In the genomic region with DNA sequence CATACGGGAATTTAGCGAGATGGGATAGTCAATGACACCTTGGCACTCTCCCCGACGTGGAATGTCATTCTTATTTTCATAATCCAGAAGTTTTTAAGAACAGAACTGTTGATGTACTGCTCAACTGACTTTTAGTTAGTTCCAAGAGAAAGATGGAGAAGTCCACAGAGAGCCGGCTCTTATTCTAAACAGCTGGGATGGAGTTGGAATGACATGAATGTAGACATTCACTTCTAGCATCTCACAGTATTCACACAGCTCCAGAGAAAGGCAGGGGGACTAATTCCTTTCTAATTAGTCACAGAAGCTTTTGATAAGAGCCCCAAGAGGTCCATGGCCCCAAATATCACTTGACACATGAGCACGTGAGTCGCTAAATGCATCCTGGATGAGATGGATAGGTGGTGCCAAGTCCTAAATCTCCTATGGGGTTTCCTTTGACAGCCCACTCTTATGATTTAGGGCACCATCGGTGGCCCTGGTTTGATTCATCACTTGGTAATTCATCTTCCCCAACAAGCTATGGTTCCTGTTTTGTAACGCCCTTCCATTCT, we compare ENCODE assay signal across 26 cellular contexts.
DNase-seq lines count a peak whose midpoint lies in the region; ATAC-seq, FAIRE-seq and TF ChIP-seq lines count a peak whose summit lies in the region.
"Had no signal": no experiment of that assay in that cellular context is flagged by ENCODE, and none has a peak within 500 bp of the region (broad histone marks: within the 10 kb centered on the region; RNA-seq: fewer than 3 reads in every experiment).

No MANE protein-coding gene starts in this region.

- no peak overlapping the region for H3K9ac ChIP-seq in BLaER1

- 28 to 36% (median 34%) methylated on average over 9 of the region's 9 CpGs for WGBS in heart left ventricle, 4 donors
- WGBS in sigmoid colon, 2 donors = 67 to 78% methylated on average over 9 of the region's 9 CpGs

- H3K9me3 ChIP-seq in BLaER1 (peaks cover 51% of the 10 kb centered on the region; the same call in 1 of the 2 replicates), heart left ventricle (no peaks in the 10 kb centered on the region), sigmoid colon (no peaks in the 10 kb centered on the region), HAP-1 (no peaks in the 10 kb centered on the region)
- H3K9me3 ChIP-seq: neutrophil, vagina had no signal

- no peaks in the 10 kb centered on the region for H4K20me1 ChIP-seq in BLaER1

- TF ChIP-seq CTCF in heart left ventricle (IDR thresholded peaks at IDR 0.05) = no peak
- TF ChIP-seq CTCF in sigmoid colon (IDR thresholded peaks at IDR 0.05) = no peak
- no peak for TF ChIP-seq CTCF in HFFc6 (IDR thresholded peaks at IDR 0.05)

- peak; percentile 41 to 68 (median 60) for ATAC-seq in heart left ventricle
- ATAC-seq: activated naive CD4-positive, alpha-beta T cell treated with anti-CD3 and anti-CD28 coated beads, Interleukin-2, amount 50 U/mL, for 72 hours; activated T-cell treated with anti-CD3 and anti-CD28 coated beads, Interleukin-2, amount 50 U/mL, for 72 hours had no signal

- H3K4me1 ChIP-seq in BLaER1 (peaks cover 100% of the 10 kb centered on the region), heart left ventricle (peaks cover 0 to 15% (median under 1%) of the 10 kb centered on the region in 12 donors), sigmoid colon (peaks cover 0 to 30% (median 19%) of the 10 kb centered on the region in 4 donors), HAP-1 (no peaks in the 10 kb centered on the region)
- H3K4me1 ChIP-seq: vagina had no signal

- intact Hi-C loops in heart left ventricle (cut with DNase I) = no loop called here
- intact Hi-C loops in sigmoid colon (cut with DNase I) = loop anchor here (2.0 to 5.0 kb wide), 2 partner anchors 421 to 1716 kb away; a partner anchor contains a TSS

- peak overlapping the region; percentile 70 for H3K4me2 ChIP-seq in BLaER1

- no peaks in the 10 kb centered on the region; the same call in 1 of the 2 replicates for H3K27me3 Mint-ChIP-seq in HFFc6 (ENCODE audit: insufficient read depth)
- H3K27me3 Mint-ChIP-seq: CD8-positive, alpha-beta memory T cell had no signal

- H3K4me3 Mint-ChIP-seq in HFFc6 = no peak overlapping the region
- H3K4me3 Mint-ChIP-seq: activated T-cell treated with anti-CD3 and anti-CD28 coated beads, Interleukin-2, amount 50 U/mL, for 72 hours; brain; CD8-positive, alpha-beta memory T cell; endodermal cell; H9 had no signal

- H3K4me3 ChIP-seq in BLaER1 = no peak overlapping the region
- no peak overlapping the region for H3K4me3 ChIP-seq in heart left ventricle
- H3K4me3 ChIP-seq in sigmoid colon = no peak overlapping the region
- H3K4me3 ChIP-seq in HAP-1 = no peak overlapping the region
- H3K4me3 ChIP-seq: lung, vagina had no signal

- DNase-seq in RCC 7860 (ENCODE audit: low spot score) (peak; percentile 58), heart left ventricle (no peak), sigmoid colon (peak; percentile 76), HFFc6 (no peak), HAP-1 (ENCODE audit: low spot score in 2 of 2) (no peak), NCI-H2029 (lab: John Stamatoyannopoulos, UW) (no peak)
- no peak for DNase-seq in stimulated activated CD4-positive, alpha-beta T cell treated with anti-CD3 and anti-CD28 coated beads, Interleukin-2, amount 100 ng/mL, for 48 hours
- DNase-seq: activated T-cell treated with anti-CD3 and anti-CD28 coated beads, Interleukin-2, amount 50 U/mL, for 72 hours; CD8-positive, alpha-beta memory T cell; DMS79; endodermal cell; H9; hypothalamus; islet precursor cell; NCI-H1417; NCI-H524; SHP77 treated with DMSO at 0.1 percent for 48 hours; stimulated activated CD4-positive, alpha-beta T cell treated with anti-CD3 and anti-CD28 coated beads, Interleukin-15, amount 100 ng/mL, for 24 hours had no signal

- no peaks in the 10 kb centered on the region for H3K27me3 ChIP-seq in BLaER1
- peaks cover 0 to 14% (median 0%) of the 10 kb centered on the region in 9 donors for H3K27me3 ChIP-seq in heart left ventricle
- H3K27me3 ChIP-seq in sigmoid colon = no peaks in the 10 kb centered on the region
- no peaks in the 10 kb centered on the region for H3K27me3 ChIP-seq in HAP-1 (ENCODE audit: low read depth)
- H3K27me3 ChIP-seq: neutrophil, vagina had no signal

- peaks cover 24% of the 10 kb centered on the region for H3K9me3 Mint-ChIP-seq in HFFc6

- peaks cover 6% of the 10 kb centered on the region for H3K36me3 Mint-ChIP-seq in HFFc6 (ENCODE audit: low read depth)
- H3K36me3 Mint-ChIP-seq: brain; CD8-positive, alpha-beta memory T cell had no signal

- H3K4me1 Mint-ChIP-seq in HFFc6 (ENCODE audit: low read depth) = no peaks in the 10 kb centered on the region

- peak overlapping the region; percentile 78 for H3K27ac ChIP-seq in BLaER1
- peak overlapping the region in 3 of 12 donors; percentile 28 to 44 (median 44) for H3K27ac ChIP-seq in heart left ventricle
- H3K27ac ChIP-seq in sigmoid colon = peak overlapping the region; percentile 37 to 77 (median 72)
- H3K27ac ChIP-seq: neutrophil, vagina had no signal

- H3K36me3 ChIP-seq in BLaER1 (0 out of 2 replicates have a peak, but pooled peaks cover 5% of the 10 kb centered on the region), heart left ventricle (no peaks in the 10 kb centered on the region), sigmoid colon (no peaks in the 10 kb centered on the region), HAP-1 (replicated peaks) (no peaks in the 10 kb centered on the region)
- H3K36me3 ChIP-seq: neutrophil, vagina had no signal

- in situ Hi-C loops in HAP-1 (cut with MboI; ENCODE audit: low sequenced_read_pairs) = no loop called here

- no peak overlapping the region for H3K27ac Mint-ChIP-seq in HFFc6
- H3K27ac Mint-ChIP-seq: activated naive CD4-positive, alpha-beta T cell treated with anti-CD3 and anti-CD28 coated beads, Interleukin-2, amount 50 U/mL, for 72 hours; activated T-cell treated with anti-CD3 and anti-CD28 coated beads, Interleukin-2, amount 50 U/mL, for 72 hours; brain; CD8-positive, alpha-beta memory T cell; endodermal cell; H9 had no signal

- FAIRE-seq in RCC 7860 (lab: Jason Lieb, UNC) = no peak
- FAIRE-seq: colon, TTC549 had no signal

- no peak for TF ChIP-seq POLR2A in heart left ventricle (IDR thresholded peaks at IDR 0.05)
- TF ChIP-seq POLR2A in sigmoid colon (IDR thresholded peaks at IDR 0.05) = no peak

- peak in 1 of 4 donors; percentile 31 for TF ChIP-seq EP300 in sigmoid colon (IDR thresholded peaks at IDR 0.05)

Comparison
In these comparisons a context has a peak if more than half of its experiments do, and no peak if none do; other contexts are left out.
1. DNase-seq: peak in RCC 7860 (single experiment) and sigmoid colon (single experiment); none in heart left ventricle (0 of 5), HFFc6 (single experiment), stimulated activated CD4-positive, alpha-beta T cell treated with anti-CD3 and anti-CD28 coated beads, Interleukin-2, amount 100 ng/mL, for 48 hours (0 of 2), HAP-1 (0 of 2) and NCI-H2029 (single experiment).